9 cellular contexts compared by ENCODE assay signal in the genomic region with DNA sequence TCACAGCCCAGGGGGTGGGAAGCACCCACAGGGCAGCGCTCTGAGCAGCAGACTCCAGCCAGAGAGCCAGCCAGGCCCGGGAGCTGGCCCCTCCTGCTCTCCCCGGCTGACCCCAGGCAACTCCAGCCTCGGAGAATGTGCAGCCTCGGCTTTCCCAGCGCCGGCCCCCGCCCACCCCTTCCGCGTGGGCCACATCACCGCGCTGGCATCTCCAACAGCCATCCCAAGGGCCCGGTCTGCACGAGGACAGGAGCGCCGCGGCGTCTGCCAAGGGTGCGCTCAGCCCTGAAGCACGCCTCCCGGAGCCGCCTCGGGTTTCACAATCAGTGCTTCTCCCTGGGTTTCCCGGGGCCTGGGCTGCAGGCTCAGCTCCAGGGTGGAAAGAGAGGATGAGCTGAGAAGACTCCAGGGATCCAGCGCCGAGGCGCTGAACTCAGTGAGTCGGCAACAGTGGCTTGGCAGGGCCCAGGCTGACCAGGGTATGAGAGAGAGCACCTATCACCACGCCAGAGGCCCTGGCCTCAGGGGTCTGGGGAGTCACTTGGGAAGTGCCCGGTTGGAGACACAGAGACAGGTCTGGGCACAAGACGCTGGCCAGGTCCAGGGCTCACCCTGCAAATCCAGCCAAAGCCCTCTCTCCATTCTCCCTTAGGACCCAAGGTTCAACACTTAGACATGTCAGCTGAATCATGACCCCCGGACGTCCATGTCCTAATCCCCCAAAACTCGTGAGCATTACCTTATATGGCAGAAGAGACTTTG.
DNase-seq lines count a peak whose midpoint lies in the region; ATAC-seq and TF ChIP-seq lines count a peak whose summit lies in the region.
"Had no signal": no experiment of that assay in that cellular context is flagged by ENCODE, and none has a peak within 500 bp of the region (broad histone marks: within the 10 kb centered on the region; RNA-seq: fewer than 3 reads in every experiment).

No MANE protein-coding gene starts in this region.

- H3K4me3 ChIP-seq in WI38 (ENCODE audit: low read depth, low read length) (peak overlapping the region; percentile 23), rectal smooth muscle tissue (ENCODE audit: low read length) (peak overlapping the region; percentile 46)

- DNase-seq in Daoy (ENCODE audit: low read depth), result peak; percentile 71
- peak; percentile 93 for DNase-seq in left cardiac atrium
- DNase-seq in globus pallidus (ENCODE audit: low spot score), result no peak
- DNase-seq in activated naive CD4-positive, alpha-beta T cell treated with anti-CD3 and anti-CD28 coated beads, Interleukin-2, amount 50 U/mL, for 16 hours, result no peak

- intact Hi-C loops in left cardiac atrium (cut with DNase I), result no loop called here

- H3K36me3 ChIP-seq in rectal smooth muscle tissue (ENCODE audit: control insufficient read depth, insufficient read depth, low read length), result no peaks in the 10 kb centered on the region

- H3K27me3 ChIP-seq in rectal smooth muscle tissue (ENCODE audit: control insufficient read depth, insufficient read depth, low read length), result no peaks in the 10 kb centered on the region

- no peak overlapping the region for H3K9ac ChIP-seq in rectal smooth muscle tissue (ENCODE audit: low read length)
- H3K9ac ChIP-seq: parathyroid adenoma had no signal

- peak; percentile 89 to 95 for ATAC-seq in left cardiac atrium
- ATAC-seq in GM21515 (IDR thresholded peaks at IDR 0.05; ENCODE audit: unreplicated experiment), result no peak
- ATAC-seq in GM19023 (IDR thresholded peaks at IDR 0.05; ENCODE audit: unreplicated experiment), result no peak

- peak overlapping the region; percentile 86 for H3K27ac ChIP-seq in rectal smooth muscle tissue (ENCODE audit: low read depth, low read length)
- H3K27ac ChIP-seq: parathyroid adenoma had no signal

- H3K4me1 ChIP-seq in rectal smooth muscle tissue (ENCODE audit: control insufficient read depth, insufficient read depth, low read length), result peaks cover 18% of the 10 kb centered on the region
- H3K4me1 ChIP-seq: parathyroid adenoma had no signal

- no peak for TF ChIP-seq CTCF in WI38 (IDR thresholded peaks at IDR 0.05; ENCODE audit: low read depth, low read length)

Comparison
In these comparisons a context has a peak if more than half of its experiments do, and no peak if none do; other contexts are left out.
1. DNase-seq: peak in Daoy (single experiment) and left cardiac atrium (single experiment); none in globus pallidus (single experiment) and activated naive CD4-positive, alpha-beta T cell treated with anti-CD3 and anti-CD28 coated beads, Interleukin-2, amount 50 U/mL, for 16 hours (single experiment).
2. ATAC-seq: peak in left cardiac atrium (2 of 2); none in GM21515 (single experiment) and GM19023 (single experiment).